Comparison of ENCODE assay signal across 16 cellular contexts in genomic region chr2:120777787-120778186, GRCh38. TPM values are rescaled to one million over a fixed set of nuclear protein-coding genes. Genes with fewer than 3 reads are reported as not detected.
DNase-seq lines count a peak whose midpoint lies in the region; ATAC-seq and TF ChIP-seq lines count a peak whose summit lies in the region.
"Had no signal": no experiment of that assay in that cellular context is flagged by ENCODE, and none has a peak within 500 bp of the region (broad histone marks: within the 10 kb centered on the region; RNA-seq: fewer than 3 reads in every experiment).

No MANE protein-coding gene starts in this region.

- intact Hi-C loops in right cardiac atrium (cut with DNase I) = no loop called here

- no peak overlapping the region for H3K9ac ChIP-seq in endodermal cell (ENCODE audit: extremely low read depth, low read length, poor library complexity, severe bottlenecking)
- H3K9ac ChIP-seq in skeletal muscle satellite cell (ENCODE audit: low read depth, low read length) = no peak overlapping the region

- H3K4me2 ChIP-seq in skeletal muscle satellite cell (ENCODE audit: low read length) = peak overlapping the region; percentile 2
- H3K4me2 ChIP-seq: GM23338 had no signal

- H3K4me1 Mint-ChIP-seq in endodermal cell = peaks cover 15% of the 10 kb centered on the region
- H3K4me1 Mint-ChIP-seq: CD14-positive monocyte, IgD-negative memory B cell had no signal

- H3K4me3 Mint-ChIP-seq in endodermal cell = no peak overlapping the region
- H3K4me3 Mint-ChIP-seq: CD14-positive monocyte; CD8-positive, alpha-beta T cell; GM23338; IgD-negative memory B cell had no signal

- H3K9me3 Mint-ChIP-seq in endodermal cell = no peaks in the 10 kb centered on the region
- H3K9me3 Mint-ChIP-seq: CD14-positive monocyte; CD8-positive, alpha-beta T cell; GM23338; IgD-negative memory B cell had no signal

- 94% methylated on average over 5 of the region's 5 CpGs for WGBS in right cardiac atrium
- 92% methylated on average over 5 of the region's 5 CpGs; no CpG with 5 or more reads in 1 of the 2 experiments for WGBS in endodermal cell (ENCODE audit: insufficient coverage in 1 of 2, insufficient read length in 1 of 2), 2 experiments

- no peak overlapping the region for H3K27ac Mint-ChIP-seq in endodermal cell
- H3K27ac Mint-ChIP-seq: CD14-positive monocyte; CD8-positive, alpha-beta T cell; GM23338; IgD-negative memory B cell had no signal

- H3K9me3 ChIP-seq in right cardiac atrium (ENCODE audit: control insufficient read depth, low read length) = no peaks in the 10 kb centered on the region
- no peaks in the 10 kb centered on the region for H3K9me3 ChIP-seq in right atrium auricular region
- no peaks in the 10 kb centered on the region for H3K9me3 ChIP-seq in SJSA1 (replicated peaks)
- no peaks in the 10 kb centered on the region for H3K9me3 ChIP-seq in endodermal cell (ENCODE audit: control insufficient read depth, low read length)
- H3K9me3 ChIP-seq in skeletal muscle satellite cell (replicated peaks; ENCODE audit: low read length) = no peaks in the 10 kb centered on the region
- H3K9me3 ChIP-seq: HAP-1 had no signal

- peaks cover 3% of the 10 kb centered on the region for H3K36me3 Mint-ChIP-seq in endodermal cell (ENCODE audit: low read depth)
- H3K36me3 Mint-ChIP-seq: CD14-positive monocyte; CD8-positive, alpha-beta T cell; IgD-negative memory B cell had no signal

- H3K27me3 ChIP-seq in right cardiac atrium (ENCODE audit: control insufficient read depth, insufficient read depth) (no peaks in the 10 kb centered on the region), right atrium auricular region (no peaks in the 10 kb centered on the region), SJSA1 (replicated peaks) (no peaks in the 10 kb centered on the region), endodermal cell (ENCODE audit: control insufficient read depth, insufficient read depth, low read length, poor library complexity, severe bottlenecking) (no peaks in the 10 kb centered on the region), skeletal muscle satellite cell (ENCODE audit: control insufficient read depth, insufficient read depth, low read length) (no peaks in the 10 kb centered on the region)

- ATAC-seq in right cardiac atrium = no peak
- ATAC-seq in GM18519 (IDR thresholded peaks at IDR 0.05; ENCODE audit: low FRiP score, unreplicated experiment) = no peak
- ATAC-seq: CD8-positive, alpha-beta T cell; GM23338 had no signal

- DNase-seq in right cardiac atrium (peak in 2 of 3 donors; percentile 16 to 30), right atrium auricular region (ENCODE audit: low spot score) (no peak), SJSA1 (ENCODE audit: low read depth in 1 of 2, low spot score in 2 of 2) (no peak), endodermal cell (peak; percentile 36), HuH-7 (ENCODE audit: low spot score) (no peak)
- DNase-seq in stimulated activated CD4-positive, alpha-beta T cell treated with anti-CD3 and anti-CD28 coated beads, Interleukin-2, amount 100 ng/mL, for 48 hours = no peak
- DNase-seq: CD8-positive, alpha-beta T cell; COR-L47; DMS153; DMS79 treated with DMSO at 0.1 percent for 48 hours had no signal

- H3K27me3 Mint-ChIP-seq in endodermal cell (ENCODE audit: insufficient read depth) = no peaks in the 10 kb centered on the region

- H3K36me3 ChIP-seq in right atrium auricular region (no peaks in the 10 kb centered on the region), SJSA1 (peaks cover 7% of the 10 kb centered on the region), endodermal cell (ENCODE audit: control insufficient read depth, insufficient read depth, low read length) (no peaks in the 10 kb centered on the region), skeletal muscle satellite cell (ENCODE audit: insufficient read depth, low read length) (no peaks in the 10 kb centered on the region)
- H3K36me3 ChIP-seq: HAP-1 had no signal

- H3K4me1 ChIP-seq in right cardiac atrium (ENCODE audit: control insufficient read depth, insufficient read depth, low read length) (peaks cover under 1% of the 10 kb centered on the region), right atrium auricular region (peaks cover 0 to 2% of the 10 kb centered on the region in 2 donors), SJSA1 (replicated peaks) (peaks cover 63% of the 10 kb centered on the region), endodermal cell (ENCODE audit: control insufficient read depth, insufficient read depth, low read length) (no peaks in the 10 kb centered on the region), skeletal muscle satellite cell (ENCODE audit: control insufficient read depth, insufficient read depth, low read length) (peaks cover 39% of the 10 kb centered on the region)
- H3K4me1 ChIP-seq: HAP-1 had no signal

- no peak overlapping the region for H3K27ac ChIP-seq in right cardiac atrium (ENCODE audit: low read length)
- H3K27ac ChIP-seq in right atrium auricular region = no peak overlapping the region
- peak overlapping the region; percentile 4; the same call in 1 of the 2 replicates for H3K27ac ChIP-seq in SJSA1
- H3K27ac ChIP-seq in endodermal cell (ENCODE audit: low read depth, low read length) = no peak overlapping the region

- H3K4me3 ChIP-seq in right cardiac atrium (ENCODE audit: low read length) = no peak overlapping the region
- H3K4me3 ChIP-seq in right atrium auricular region = no peak overlapping the region
- no peak overlapping the region for H3K4me3 ChIP-seq in SJSA1
- H3K4me3 ChIP-seq in endodermal cell (ENCODE audit: low read length) = no peak overlapping the region
- H3K4me3 ChIP-seq in skeletal muscle satellite cell (ENCODE audit: low read length) = no peak overlapping the region
- H3K4me3 ChIP-seq: GM23338, HAP-1 had no signal

- no peak for TF ChIP-seq CTCF in right atrium auricular region (IDR thresholded peaks at IDR 0.05)
- no peak for TF ChIP-seq CTCF in endodermal cell (conservative IDR thresholded peaks at IDR 0.05)

RNA-seq across cellular contexts. Expression of gene GLI2, which starts 42.1 kb away (rescaled TPM):
- total RNA-seq in right cardiac atrium = 1 to 10 TPM; 2.8 to 4.8 (median 4.4) TPM
- polyA plus RNA-seq in right cardiac atrium = 0.86 TPM
- total RNA-seq in right atrium auricular region = 1 to 10 TPM; 1.5 to 3.5 TPM
- 8.8 and 20.0 TPM in 2 replicates for total RNA-seq in SJSA1 (2014; rRNA removed; shearing (Covaris generic))
- 10 to 100 TPM; 17.0 to 24.2 TPM for total RNA-seq in endodermal cell
- polyA plus RNA-seq in endodermal cell (2013, experiment 1 of 2) = 29.8 TPM
- 28.3 TPM for polyA plus RNA-seq in endodermal cell (2013, experiment 2 of 2)
- total RNA-seq in skeletal muscle satellite cell (2012; rRNA removed) = 4.2 and 4.3 TPM in 2 replicates
- total RNA-seq: CD8-positive, alpha-beta T cell had no signal
- polyA plus RNA-seq: CD14-positive monocyte, IgD-negative memory B cell had no signal

Comparison
In these comparisons a context has a peak if more than half of its experiments do, and no peak if none do; other contexts are left out.
1. DNase-seq: peak in right cardiac atrium (2 of 3) and endodermal cell (single experiment); none in right atrium auricular region (single experiment), SJSA1 (0 of 2), HuH-7 (single experiment) and stimulated activated CD4-positive, alpha-beta T cell treated with anti-CD3 and anti-CD28 coated beads, Interleukin-2, amount 100 ng/mL, for 48 hours (0 of 2).